ENCODE assay signal across 1 cellular context in genomic region chr16:69925311-69925710, GRCh38.
TF ChIP-seq lines count a peak whose summit lies in the region.

No MANE protein-coding gene starts in this region.

TF ChIP-seq in endothelial cell of umbilical vein, 7 proteins besides CTCF, POLR2A, EP300 and RAD21 (continued from another document):
- TF ChIP-seq MAX (IDR thresholded peaks at IDR 0.05; ENCODE audit: insufficient read depth, insufficient read length), result no peak
- no peak for TF ChIP-seq POLR2AphosphoS5 (IDR thresholded peaks at IDR 0.05; ENCODE audit: insufficient read depth, low read depth, low read length)
